ENCODE assay signal across 8 cellular contexts in genomic region chr15:23877502-23878412, GRCh38.
DNase-seq lines count a peak whose midpoint lies in the region; ATAC-seq and TF ChIP-seq lines count a peak whose summit lies in the region.

No MANE protein-coding gene starts in this region.

- H3K27ac ChIP-seq in OCI-LY1 (ENCODE audit: low read depth, low read length, poor library complexity, severe bottlenecking), result no peak overlapping the region
- H3K27ac ChIP-seq in ectodermal cell (ENCODE audit: insufficient read depth, low read depth, low read length, poor library complexity, severe bottlenecking), result no peak overlapping the region

- no peaks in the 10 kb centered on the region for H3K9me2 ChIP-seq in OCI-LY1 (ENCODE audit: low read depth, low read length)

- no peaks in the 10 kb centered on the region for H3K36me3 ChIP-seq in BE2C
- H3K36me3 ChIP-seq in H7 (replicated peaks; ENCODE audit: control insufficient read depth, insufficient read depth, low read length), result no peaks in the 10 kb centered on the region
- H3K36me3 ChIP-seq in OCI-LY1 (ENCODE audit: insufficient read depth, low read length), result no peaks in the 10 kb centered on the region
- H3K36me3 ChIP-seq in ectodermal cell (ENCODE audit: control insufficient read depth, insufficient read depth, low read length), result no peaks in the 10 kb centered on the region

- H3K27me3 ChIP-seq in BE2C, result no peaks in the 10 kb centered on the region
- no peaks in the 10 kb centered on the region; the same call in 1 of the 2 replicates for H3K27me3 ChIP-seq in H7 (ENCODE audit: control insufficient read depth, insufficient read depth, low read length)
- no peaks in the 10 kb centered on the region for H3K27me3 ChIP-seq in OCI-LY1 (ENCODE audit: insufficient read depth, low read length)
- H3K27me3 ChIP-seq in ectodermal cell (ENCODE audit: control insufficient read depth, insufficient read depth, low read length, poor library complexity, severe bottlenecking), result no peaks in the 10 kb centered on the region

- DNase-seq in BE2C (peak; percentile 79), H7 (peak; percentile 78), mesothelial cell of epicardium (ENCODE audit: low spot score in 2 of 2, unreplicated experiment in 2 of 2) (peak; percentile 45 to 77), GM19240 (ENCODE audit: insufficient read length, low spot score) (no peak), EL (no peak)

- no peak overlapping the region for H3K4me2 ChIP-seq in OCI-LY1 (ENCODE audit: low read length)

- no peak overlapping the region for H2AFZ ChIP-seq in OCI-LY1 (ENCODE audit: low read length)

- no peak overlapping the region for H3K27ac Mint-ChIP-seq in mesothelial cell of epicardium

- no peaks in the 10 kb centered on the region for H3K79me2 ChIP-seq in OCI-LY1 (ENCODE audit: insufficient read depth, low read length)

- WGBS in ectodermal cell, 2 experiments, result 43 to 48% methylated on average over 34 to 36 of the region's 36 CpGs

- no peaks in the 10 kb centered on the region for H3F3A ChIP-seq in OCI-LY1 (ENCODE audit: insufficient read depth, low read length)

- H3K9me3 Mint-ChIP-seq in mesothelial cell of epicardium, result peaks cover 7% of the 10 kb centered on the region

- H3K9ac ChIP-seq in OCI-LY1 (ENCODE audit: low read length), result no peak overlapping the region

- no peaks in the 10 kb centered on the region for H3K4me1 Mint-ChIP-seq in mesothelial cell of epicardium

- peak overlapping the region; percentile 29 for H3K4me3 Mint-ChIP-seq in mesothelial cell of epicardium

- no peaks in the 10 kb centered on the region for H4K20me1 ChIP-seq in OCI-LY1 (ENCODE audit: insufficient read depth, low read length)

- H3K27me3 Mint-ChIP-seq in mesothelial cell of epicardium (ENCODE audit: low read depth), result peaks cover 16% of the 10 kb centered on the region

- H3K4me1 ChIP-seq in BE2C (no peaks in the 10 kb centered on the region), OCI-LY1 (ENCODE audit: insufficient read depth, low read length, severe bottlenecking) (no peaks in the 10 kb centered on the region), ectodermal cell (ENCODE audit: control insufficient read depth, insufficient read depth, low read length) (no peaks in the 10 kb centered on the region)

- no peaks in the 10 kb centered on the region for H3K36me3 Mint-ChIP-seq in mesothelial cell of epicardium

- H3K9me3 ChIP-seq in BE2C (no peaks in the 10 kb centered on the region), OCI-LY1 (ENCODE audit: low read length) (no peaks in the 10 kb centered on the region), ectodermal cell (ENCODE audit: control insufficient read depth, low read length) (peaks cover 4% of the 10 kb centered on the region)

- TF ChIP-seq CTCF in BE2C (IDR thresholded peaks at IDR 0.05; ENCODE audit: low read depth, low read length), result peak; percentile 86
- peak; percentile 60 for TF ChIP-seq CTCF in OCI-LY1 (IDR thresholded peaks at IDR 0.05; ENCODE audit: low read length)
- TF ChIP-seq CTCF in mesothelial cell of epicardium (IDR thresholded peaks at IDR 0.05; ENCODE audit: unreplicated experiment), result peak; percentile 77

- no peak overlapping the region for H3K4me3 ChIP-seq in BE2C (ENCODE audit: low read depth, low read length)
- peak overlapping the region; percentile 15; the same call in 1 of the 2 replicates for H3K4me3 ChIP-seq in H7 (ENCODE audit: insufficient read depth, low read depth, low read length)
- no peak overlapping the region for H3K4me3 ChIP-seq in OCI-LY1 (ENCODE audit: low read depth, low read length, poor library complexity, severe bottlenecking)
- H3K4me3 ChIP-seq in ectodermal cell (ENCODE audit: insufficient read depth, low read depth, low read length), result peak overlapping the region; percentile 27

- ATAC-seq in GM21447 (IDR thresholded peaks at IDR 0.05; ENCODE audit: unreplicated experiment), result no peak

Comparison
In these comparisons a context has a peak if more than half of its experiments do, and no peak if none do; other contexts are left out.
1. DNase-seq: peak in BE2C (single experiment), H7 (single experiment) and mesothelial cell of epicardium (2 of 2); none in GM19240 (single experiment) and EL (single experiment).
2. H3K4me3 ChIP-seq: peak in H7 (single experiment) and ectodermal cell (single experiment); none in BE2C (single experiment) and OCI-LY1 (single experiment).
3. Peak in every context shown above with its lines, with median percentiles within 50 percentile points of each other: CTCF ChIP-seq.